8 cellular contexts compared by ENCODE assay signal in the genomic region with DNA sequence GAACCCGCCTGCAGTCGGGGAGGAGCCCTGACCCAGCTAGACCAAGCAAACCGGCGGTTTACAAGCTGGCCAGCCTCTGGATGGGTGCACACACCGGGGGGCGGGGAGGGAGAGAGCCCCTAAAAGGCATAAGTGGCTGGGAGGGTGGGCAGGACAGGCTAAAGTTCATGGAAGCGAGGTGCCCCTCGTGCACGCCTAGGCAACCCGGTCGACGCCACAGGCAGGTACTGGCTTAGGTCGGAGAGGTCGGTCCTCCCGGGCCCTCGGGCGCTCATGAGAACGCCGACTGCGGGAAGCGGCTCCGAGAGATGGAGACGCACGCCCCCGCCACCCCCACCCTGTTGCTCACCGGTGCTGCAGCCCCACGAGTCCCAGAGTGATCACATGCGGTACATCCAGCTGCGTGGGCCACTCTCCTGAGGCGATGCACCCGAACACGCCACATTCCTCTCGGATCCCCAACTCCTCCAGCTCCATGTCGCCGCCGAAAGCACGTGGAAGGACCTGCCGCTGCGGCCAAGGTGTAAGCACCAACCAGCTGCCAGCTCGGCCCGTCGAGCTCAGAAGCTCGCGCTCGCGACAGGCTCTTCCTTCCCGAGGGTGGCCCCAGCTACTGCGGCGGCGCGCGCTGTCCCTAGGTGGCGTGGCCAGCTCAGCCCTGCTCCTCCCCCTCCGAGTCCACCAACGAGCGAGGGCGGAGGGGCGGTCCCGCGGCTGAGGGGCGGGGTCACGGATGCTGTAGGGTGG.
A peak's percentile ranks its signal among the peaks of the same experiment; 100 is the strongest.
DNase-seq lines count a peak whose midpoint lies in the region; ATAC-seq lines count a peak whose summit lies in the region.

A gene (minus strand): TSS at position 615 of the 747 bp plus-strand sequence. CDS start 138 bp downstream, at position 477.

- DNase-seq in AG08395 (ENCODE audit: low spot score), result peak; percentile 99
- DNase-seq in NCI-H345 treated with DMSO at 0.1 percent for 48 hours (lab: John Stamatoyannopoulos, UW; ENCODE audit: unreplicated experiment), result peak; percentile 83
- DNase-seq in activated CD4-positive, CD25-positive, alpha-beta regulatory T cell (lab: John Stamatoyannopoulos, UW), result peak; percentile 95 to 97 (median 96)
- DNase-seq in central memory CD4-positive, alpha-beta T cell, result peak; percentile 99
- DNase-seq in iris pigment epithelial cell (ENCODE audit: low read depth), result peak; percentile 99
- DNase-seq in stimulated activated CD4-positive, alpha-beta T cell treated with anti-CD3 and anti-CD28 coated beads, Interleukin-15, amount 100 ng/mL, for 1 hour (ENCODE audit: low read depth in 1 of 2, low spot score in 1 of 2), result peak; percentile 98

- ATAC-seq in GM18873 (IDR thresholded peaks at IDR 0.05; ENCODE audit: low FRiP score, unreplicated experiment) (peak; percentile 69), HG03139 (IDR thresholded peaks at IDR 0.05; ENCODE audit: unreplicated experiment) (peak; percentile 76)

Comparison
In these comparisons a context has a peak if more than half of its experiments do, and no peak if none do; other contexts are left out.
1. Peak in every context shown above with its lines: DNase-seq and ATAC-seq.